In the genomic region with DNA sequence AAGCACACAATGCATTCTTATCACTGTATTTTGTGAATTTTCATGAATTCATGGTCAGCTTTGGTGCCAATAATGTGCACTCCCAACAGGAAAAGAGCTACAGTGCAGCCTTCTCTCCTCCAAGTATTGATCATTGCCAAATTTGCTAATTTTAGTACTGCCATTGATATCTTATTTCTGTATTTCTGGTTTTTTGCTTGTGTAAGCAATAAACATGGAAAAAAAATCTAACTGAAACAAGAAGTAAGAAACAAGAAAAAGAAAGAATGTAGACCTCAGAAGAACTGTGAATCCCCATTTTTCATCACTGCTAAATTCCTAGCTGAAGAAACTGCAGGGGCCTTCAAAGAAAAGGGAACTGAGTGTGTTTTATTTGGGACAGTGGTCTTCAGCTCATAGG, we compare ENCODE assay signal across 37 cellular contexts.
"Had no signal": no experiment of that assay in that cellular context is flagged by ENCODE, and none has a peak within 500 bp of the region (broad histone marks: within the 10 kb centered on the region; RNA-seq: fewer than 3 reads in every experiment).

No MANE protein-coding gene starts in this region.

- H3K36me3 Mint-ChIP-seq: activated naive CD4-positive, alpha-beta T cell treated with anti-CD3 and anti-CD28 coated beads, Interleukin-2, amount 10 ng/mL, durations not matched to agents 7 days and 5 days; activated naive CD4-positive, alpha-beta T cell treated with anti-CD3 and anti-CD28 coated beads, Interleukin-2, amount 50 U/mL, for 24 hours; activated naive CD4-positive, alpha-beta T cell treated with anti-CD3 and anti-CD28 coated beads, Interleukin-2, amount 50 U/mL, for 72 hours; activated naive CD8-positive, alpha-beta T cell; activated naive CD8-positive, alpha-beta T cell treated with anti-CD3 and anti-CD28 coated beads for 36 hours; activated naive CD8-positive, alpha-beta T cell treated with anti-CD3 and anti-CD28 coated beads, Interleukin-2, amount 10 ng/mL, durations not matched to agents 7 days and 5 days; brain had no signal

- H3K27me3 ChIP-seq: adrenal gland, ascending aorta, body of pancreas, brain microvascular endothelial cell, breast epithelium, cardiac muscle cell had no signal

- H3K27me3 Mint-ChIP-seq: activated naive CD4-positive, alpha-beta T cell treated with anti-CD3 and anti-CD28 coated beads, Interleukin-2, amount 10 ng/mL, durations not matched to agents 7 days and 5 days; activated T-cell treated with anti-CD3 and anti-CD28 coated beads, Interleukin-2, amount 50 U/mL, for 24 hours; brain had no signal

- H3K36me3 ChIP-seq: adrenal gland, ascending aorta, brain microvascular endothelial cell, breast epithelium, cardiac muscle cell had no signal

- H3K27ac ChIP-seq: adrenal gland, ascending aorta, body of pancreas, brain microvascular endothelial cell, breast epithelium, cardiac muscle cell had no signal

- ATAC-seq: activated naive CD4-positive, alpha-beta T cell treated with anti-CD3 and anti-CD28 coated beads, Interleukin-2, amount 50 U/mL, for 72 hours; activated naive CD8-positive, alpha-beta T cell treated with anti-CD3 and anti-CD28 coated beads, Interleukin-2, amount 50 U/mL, for 24 hours; activated T-cell treated with anti-CD3 and anti-CD28 coated beads, Interleukin-2, amount 50 U/mL, for 4 hours; activated T-cell treated with anti-CD3 and anti-CD28 coated beads, Interleukin-2, amount 50 U/mL, for 72 hours; activated T-helper 17 cell treated with anti-CD3 and anti-CD28 coated beads, Interleukin-2, amount 50 U/mL, for 72 hours; body of pancreas had no signal

- FAIRE-seq: astrocyte, bronchial epithelial cell had no signal

- H3K9me3 Mint-ChIP-seq: activated naive CD4-positive, alpha-beta T cell treated with anti-CD3 and anti-CD28 coated beads for 36 hours; activated naive CD4-positive, alpha-beta T cell treated with anti-CD3 and anti-CD28 coated beads, Interleukin-2, amount 10 ng/mL, durations not matched to agents 7 days and 5 days; activated naive CD4-positive, alpha-beta T cell treated with anti-CD3 and anti-CD28 coated beads, Interleukin-2, amount 50 U/mL, for 24 hours; activated naive CD4-positive, alpha-beta T cell treated with anti-CD3 and anti-CD28 coated beads, Interleukin-2, amount 50 U/mL, for 72 hours; activated naive CD8-positive, alpha-beta T cell treated with anti-CD3 and anti-CD28 coated beads for 36 hours; activated naive CD8-positive, alpha-beta T cell treated with anti-CD3 and anti-CD28 coated beads, Interleukin-2, amount 10 ng/mL, durations not matched to agents 7 days and 5 days; activated naive CD8-positive, alpha-beta T cell treated with anti-CD3 and anti-CD28 coated beads, Interleukin-2, amount 50 U/mL, for 24 hours; activated T-cell treated with anti-CD3 and anti-CD28 coated beads, Interleukin-2, amount 50 U/mL, for 24 hours; activated T-cell treated with anti-CD3 and anti-CD28 coated beads, Interleukin-2, amount 50 U/mL, for 4 hours; activated T-cell treated with anti-CD3 and anti-CD28 coated beads, Interleukin-2, amount 50 U/mL, for 72 hours; activated T-helper 1 cell treated with anti-CD3 and anti-CD28 coated beads, Interleukin-12 subunit alpha, Interleukin-12 subunit beta, Interleukin-2, Interleukin-4 antibody, amounts not matched to agents 30 ng/mL and 10 ng/mL and 1 ng/mL, durations not matched to agents 14 hours and 24 hours and 36 hours; activated T-helper 17 cell treated with anti-CD3 and anti-CD28 coated beads, Interleukin-2, amount 50 U/mL, for 72 hours; activated T-helper 2 cell treated with anti-CD3 and anti-CD28 coated beads, Interferon-gamma antibody, Interleukin-2, Interleukin-4, amounts not matched to agents 10 μg/mL and 5 μg/mL and 100 μg/mL, durations not matched to agents 14 hours and 24 hours and 36 hours; central memory CD8-positive, alpha-beta T cell had no signal

- H3K4me3 Mint-ChIP-seq: activated naive CD4-positive, alpha-beta T cell treated with anti-CD3 and anti-CD28 coated beads for 36 hours; activated naive CD4-positive, alpha-beta T cell treated with anti-CD3 and anti-CD28 coated beads, Interleukin-2, amount 10 ng/mL, durations not matched to agents 7 days and 5 days; activated naive CD4-positive, alpha-beta T cell treated with anti-CD3 and anti-CD28 coated beads, Interleukin-2, amount 50 U/mL, for 24 hours; activated naive CD8-positive, alpha-beta T cell; activated naive CD8-positive, alpha-beta T cell treated with anti-CD3 and anti-CD28 coated beads for 36 hours; activated naive CD8-positive, alpha-beta T cell treated with anti-CD3 and anti-CD28 coated beads, Interleukin-2, amount 10 ng/mL, durations not matched to agents 7 days and 5 days; activated naive CD8-positive, alpha-beta T cell treated with anti-CD3 and anti-CD28 coated beads, Interleukin-2, amount 50 U/mL, for 24 hours; activated T-cell treated with anti-CD3 and anti-CD28 coated beads, Interleukin-2, amount 50 U/mL, for 24 hours; activated T-cell treated with anti-CD3 and anti-CD28 coated beads, Interleukin-2, amount 50 U/mL, for 4 hours; activated T-cell treated with anti-CD3 and anti-CD28 coated beads, Interleukin-2, amount 50 U/mL, for 72 hours; activated T-helper 1 cell treated with anti-CD3 and anti-CD28 coated beads, Interleukin-12 subunit alpha, Interleukin-12 subunit beta, Interleukin-2, Interleukin-4 antibody, amounts not matched to agents 30 ng/mL and 10 ng/mL and 1 ng/mL, durations not matched to agents 14 hours and 24 hours and 36 hours; activated T-helper 17 cell treated with anti-CD3 and anti-CD28 coated beads, Interleukin-2, amount 50 U/mL, for 72 hours; brain; central memory CD8-positive, alpha-beta T cell had no signal

- H3K27ac Mint-ChIP-seq: activated naive CD4-positive, alpha-beta T cell treated with anti-CD3 and anti-CD28 coated beads for 36 hours; activated naive CD4-positive, alpha-beta T cell treated with anti-CD3 and anti-CD28 coated beads, Interleukin-2, amount 10 ng/mL, durations not matched to agents 7 days and 5 days; activated naive CD4-positive, alpha-beta T cell treated with anti-CD3 and anti-CD28 coated beads, Interleukin-2, amount 50 U/mL, for 24 hours; activated naive CD4-positive, alpha-beta T cell treated with anti-CD3 and anti-CD28 coated beads, Interleukin-2, amount 50 U/mL, for 72 hours; activated naive CD8-positive, alpha-beta T cell; activated naive CD8-positive, alpha-beta T cell treated with anti-CD3 and anti-CD28 coated beads for 36 hours; activated naive CD8-positive, alpha-beta T cell treated with anti-CD3 and anti-CD28 coated beads, Interleukin-2, amount 10 ng/mL, durations not matched to agents 7 days and 5 days; activated naive CD8-positive, alpha-beta T cell treated with anti-CD3 and anti-CD28 coated beads, Interleukin-2, amount 50 U/mL, for 24 hours; activated T-cell treated with anti-CD3 and anti-CD28 coated beads, Interleukin-2, amount 50 U/mL, for 24 hours; activated T-cell treated with anti-CD3 and anti-CD28 coated beads, Interleukin-2, amount 50 U/mL, for 72 hours; activated T-helper 1 cell treated with anti-CD3 and anti-CD28 coated beads, Interleukin-12 subunit alpha, Interleukin-12 subunit beta, Interleukin-2, Interleukin-4 antibody, amounts not matched to agents 30 ng/mL and 10 ng/mL and 1 ng/mL, durations not matched to agents 14 hours and 24 hours and 36 hours; activated T-helper 17 cell treated with anti-CD3 and anti-CD28 coated beads, Interleukin-2, amount 50 U/mL, for 72 hours; activated T-helper 2 cell treated with anti-CD3 and anti-CD28 coated beads, Interferon-gamma antibody, Interleukin-2, Interleukin-4, amounts not matched to agents 10 μg/mL and 5 μg/mL and 100 μg/mL, durations not matched to agents 14 hours and 24 hours and 36 hours; brain had no signal

- H3K4me1 ChIP-seq: adrenal gland, ascending aorta, breast epithelium had no signal

- H3K9me3 ChIP-seq: adrenal gland, ascending aorta, body of pancreas, breast epithelium had no signal

- H3K4me3 ChIP-seq: adrenal gland, ascending aorta, body of pancreas, breast epithelium, cardiac muscle cell had no signal

- H3K4me1 Mint-ChIP-seq: activated naive CD4-positive, alpha-beta T cell treated with anti-CD3 and anti-CD28 coated beads, Interleukin-2, amount 10 ng/mL, durations not matched to agents 7 days and 5 days; activated naive CD4-positive, alpha-beta T cell treated with anti-CD3 and anti-CD28 coated beads, Interleukin-2, amount 50 U/mL, for 24 hours; activated naive CD8-positive, alpha-beta T cell treated with anti-CD3 and anti-CD28 coated beads for 36 hours; activated naive CD8-positive, alpha-beta T cell treated with anti-CD3 and anti-CD28 coated beads, Interleukin-2, amount 10 ng/mL, durations not matched to agents 7 days and 5 days; activated naive CD8-positive, alpha-beta T cell treated with anti-CD3 and anti-CD28 coated beads, Interleukin-2, amount 50 U/mL, for 24 hours; activated T-helper 17 cell treated with anti-CD3 and anti-CD28 coated beads, Interleukin-2, amount 50 U/mL, for 72 hours; central memory CD8-positive, alpha-beta T cell had no signal

- DNase-seq: activated effector memory CD4-positive, alpha-beta T cell treated with anti-CD3 and anti-CD28 coated beads, Interleukin-2, amount 50 U/mL, for 16 hours; activated effector memory CD4-positive, alpha-beta T cell treated with Interleukin-2 at 50 U/mL for 16 hours; activated gamma-delta T cell; activated gamma-delta T cell treated with Interleukin-2 at 50 U/mL for 16 hours; activated naive CD4-positive, alpha-beta T cell; activated naive CD4-positive, alpha-beta T cell treated with anti-CD3 and anti-CD28 coated beads for 36 hours; activated naive CD4-positive, alpha-beta T cell treated with anti-CD3 and anti-CD28 coated beads, Interleukin-2, amount 10 ng/mL, durations not matched to agents 7 days and 5 days; activated naive CD4-positive, alpha-beta T cell treated with anti-CD3 and anti-CD28 coated beads, Interleukin-2, amount 50 U/mL, for 16 hours; activated naive CD4-positive, alpha-beta T cell treated with Interleukin-2 at 50 U/mL for 16 hours; activated naive CD8-positive, alpha-beta T cell treated with anti-CD3 and anti-CD28 coated beads for 36 hours; activated naive CD8-positive, alpha-beta T cell treated with anti-CD3 and anti-CD28 coated beads, Interleukin-2, amount 10 ng/mL, durations not matched to agents 7 days and 5 days; activated naive CD8-positive, alpha-beta T cell treated with anti-CD3 and anti-CD28 coated beads, Interleukin-2, amount 50 U/mL, for 24 hours; activated T-cell treated with anti-CD3 and anti-CD28 coated beads, Interleukin-2, amount 50 U/mL, for 24 hours; activated T-cell treated with anti-CD3 and anti-CD28 coated beads, Interleukin-2, amount 50 U/mL, for 4 hours; activated T-cell treated with anti-CD3 and anti-CD28 coated beads, Interleukin-2, amount 50 U/mL, for 48 hours; activated T-cell treated with anti-CD3 and anti-CD28 coated beads, Interleukin-2, amount 50 U/mL, for 72 hours; adrenal gland; amniotic stem cell; anterior cingulate cortex; aorta; body of pancreas; brain microvascular endothelial cell; central memory CD4-positive, alpha-beta T cell; cerebellar nuclear complex had no signal
